15 cellular contexts compared by ENCODE assay signal in genomic region chr10:133442967-133443924, GRCh38. TPM values are rescaled to one million over a fixed set of nuclear protein-coding genes. Genes with fewer than 3 reads are reported as not detected.
A peak's percentile ranks its signal among the peaks of the same experiment; 100 is the strongest.
DNase-seq lines count a peak whose midpoint lies in the region.
"Had no signal": no experiment of that assay in that cellular context is flagged by ENCODE, and none has a peak within 500 bp of the region (broad histone marks: within the 10 kb centered on the region; RNA-seq: fewer than 3 reads in every experiment).

No MANE protein-coding gene starts in this region.

- peaks cover 0 to 31% (median 17%) of the 10 kb centered on the region in 8 donors for H3K9me3 Mint-ChIP-seq in CD4-positive, alpha-beta memory T cell

- no peak overlapping the region for H3K4me3 ChIP-seq in BLaER1
- no peak overlapping the region for H3K4me3 ChIP-seq in CD4-positive, alpha-beta memory T cell (ENCODE audit: low read length in 2 of 2)
- H3K4me3 ChIP-seq: skin epidermis, thyroid gland had no signal

- peak overlapping the region in 5 of 7 donors; percentile 67 to 83 (median 74) for H3K27ac Mint-ChIP-seq in CD4-positive, alpha-beta memory T cell
- H3K27ac Mint-ChIP-seq: endodermal cell had no signal

- POLR2A ChIA-PET in CD4-positive, alpha-beta memory T cell (lab: Charles Lee; ENCODE audit: partially characterized antibody), result interaction anchor here (1.5 kb wide), 1 partner anchor 10 kb away, joined by 6 read pairs; the partner anchor contains the start of gene SCART1

- peaks cover 14 to 42% (median 33%) of the 10 kb centered on the region in 4 donors for H3K4me1 Mint-ChIP-seq in CD4-positive, alpha-beta memory T cell
- H3K4me1 Mint-ChIP-seq: endodermal cell had no signal

- intact Hi-C loops in CD4-positive, alpha-beta memory T cell (cut with micrococcal nuclease), result no loop called here

- no peak overlapping the region for H3K27ac ChIP-seq in BLaER1
- no peak overlapping the region for H3K27ac ChIP-seq in CD4-positive, alpha-beta memory T cell (ENCODE audit: low read depth, low read length)
- H3K27ac ChIP-seq: thyroid gland, VCaP had no signal

- H3K36me3 Mint-ChIP-seq in CD4-positive, alpha-beta memory T cell, result peaks cover 13% of the 10 kb centered on the region in 2 donors

- no peaks in the 10 kb centered on the region for H3K27me3 Mint-ChIP-seq in CD4-positive, alpha-beta memory T cell

- no peaks in the 10 kb centered on the region; the same call in 1 of the 2 replicates for H3K36me3 ChIP-seq in BLaER1
- H3K36me3 ChIP-seq in CD4-positive, alpha-beta memory T cell (ENCODE audit: insufficient read depth, low read length), result no peaks in the 10 kb centered on the region
- H3K36me3 ChIP-seq: thyroid gland had no signal

- no peaks in the 10 kb centered on the region for H3K27me3 ChIP-seq in BLaER1
- H3K27me3 ChIP-seq in CD4-positive, alpha-beta memory T cell (ENCODE audit: insufficient read depth, low read length), result no peaks in the 10 kb centered on the region
- H3K27me3 ChIP-seq: thyroid gland had no signal

- H3K4me1 ChIP-seq in BLaER1, result peaks cover 11% of the 10 kb centered on the region
- peaks cover 36% of the 10 kb centered on the region for H3K4me1 ChIP-seq in CD4-positive, alpha-beta memory T cell (ENCODE audit: insufficient read depth, low read length)
- H3K4me1 ChIP-seq: thyroid gland had no signal

- peaks cover 41% of the 10 kb centered on the region for H3K9me3 ChIP-seq in BLaER1
- no peaks in the 10 kb centered on the region for H3K9me3 ChIP-seq in CD4-positive, alpha-beta memory T cell (ENCODE audit: control insufficient read depth in 1 of 2, low read length in 2 of 2)
- H3K9me3 ChIP-seq: thyroid gland had no signal

- CTCF ChIA-PET in CD4-positive, alpha-beta memory T cell (lab: Charles Lee; ENCODE audit: partially characterized antibody), result interaction anchor here (1.1 to 1.8 kb wide), 2 partner anchors 33 to 114 kb away, joined by 3 to 5 read pairs; no protein-coding TSS in a partner anchor

- H3K9ac ChIP-seq in BLaER1, result no peak overlapping the region

- DNase-seq in CD4-positive, alpha-beta memory T cell, result no peak
- peak; percentile 13 for DNase-seq in activated CD8-positive, alpha-beta memory T cell treated with anti-CD3 and anti-CD28 coated beads, Interleukin-2, amount 50 U/mL, for 4 hours
- DNase-seq in mucosa of gallbladder (ENCODE audit: low spot score) (peak; percentile 8), NCI-H2081 treated with DMSO at 0.1 percent for 48 hours (lab: John Stamatoyannopoulos, UW) (no peak), NCI-H1417 treated with DMSO at 0.1 percent for 48 hours (lab: John Stamatoyannopoulos, UW) (no peak), UCSD-AML1 (lab: John Stamatoyannopoulos, UW; ENCODE audit: unreplicated experiment) (no peak)
- DNase-seq: C1 segment of cervical spinal cord, endodermal cell, kidney, NCI-H1105, NCI-H748 treated with DMSO at 0.1 percent for 48 hours, thyroid gland had no signal

- H3K4me2 ChIP-seq in BLaER1, result 0 out of 2 replicates have a peak overlapping the region, but pooled peaks have one; percentile 32

- H3K4me3 Mint-ChIP-seq in CD4-positive, alpha-beta memory T cell, result peak overlapping the region in 7 of 8 donors; percentile 75 to 81 (median 77)
- H3K4me3 Mint-ChIP-seq: endodermal cell had no signal

- H4K20me1 ChIP-seq in BLaER1, result no peaks in the 10 kb centered on the region

RNA-seq across cellular contexts. Expression of gene SCART1, which starts 10.5 kb away (rescaled TPM):
- 10 to 100 TPM; 10.5 to 11.2 TPM for total RNA-seq in CD4-positive, alpha-beta memory T cell
- 1 to 10 TPM in 1 of 2 donors, under 1 TPM in 1; 0.49 to 1.2 TPM for polyA plus RNA-seq in CD4-positive, alpha-beta memory T cell
- 3.6 TPM for total RNA-seq in mucosa of gallbladder

RNA-seq across cellular contexts. Expression of gene SPRN, which starts 18.8 kb away (rescaled TPM):
- total RNA-seq in CD4-positive, alpha-beta memory T cell, result not detected
- polyA plus RNA-seq in CD4-positive, alpha-beta memory T cell, result under 1 TPM; 0.14 to 0.26 TPM
- not detected for total RNA-seq in mucosa of gallbladder
- total RNA-seq: kidney had no signal

RNA-seq across cellular contexts. Expression of gene MTG1, which starts 49.3 kb away (rescaled TPM):
- 10 to 100 TPM; 64.8 to 65.4 TPM for total RNA-seq in CD4-positive, alpha-beta memory T cell
- 10 to 100 TPM; 32.6 to 37.0 TPM for polyA plus RNA-seq in CD4-positive, alpha-beta memory T cell
- total RNA-seq in mucosa of gallbladder, result 50.6 TPM

Comparison
In these comparisons a context has a peak if more than half of its experiments do, and no peak if none do; other contexts are left out.
1. DNase-seq: peak in activated CD8-positive, alpha-beta memory T cell treated with anti-CD3 and anti-CD28 coated beads, Interleukin-2, amount 50 U/mL, for 4 hours (single experiment) and mucosa of gallbladder (single experiment); none in CD4-positive, alpha-beta memory T cell (0 of 5), NCI-H2081 treated with DMSO at 0.1 percent for 48 hours (single experiment), NCI-H1417 treated with DMSO at 0.1 percent for 48 hours (single experiment) and UCSD-AML1 (single experiment).